Comparison of ENCODE assay signal across 1 cellular context in the genomic region with DNA sequence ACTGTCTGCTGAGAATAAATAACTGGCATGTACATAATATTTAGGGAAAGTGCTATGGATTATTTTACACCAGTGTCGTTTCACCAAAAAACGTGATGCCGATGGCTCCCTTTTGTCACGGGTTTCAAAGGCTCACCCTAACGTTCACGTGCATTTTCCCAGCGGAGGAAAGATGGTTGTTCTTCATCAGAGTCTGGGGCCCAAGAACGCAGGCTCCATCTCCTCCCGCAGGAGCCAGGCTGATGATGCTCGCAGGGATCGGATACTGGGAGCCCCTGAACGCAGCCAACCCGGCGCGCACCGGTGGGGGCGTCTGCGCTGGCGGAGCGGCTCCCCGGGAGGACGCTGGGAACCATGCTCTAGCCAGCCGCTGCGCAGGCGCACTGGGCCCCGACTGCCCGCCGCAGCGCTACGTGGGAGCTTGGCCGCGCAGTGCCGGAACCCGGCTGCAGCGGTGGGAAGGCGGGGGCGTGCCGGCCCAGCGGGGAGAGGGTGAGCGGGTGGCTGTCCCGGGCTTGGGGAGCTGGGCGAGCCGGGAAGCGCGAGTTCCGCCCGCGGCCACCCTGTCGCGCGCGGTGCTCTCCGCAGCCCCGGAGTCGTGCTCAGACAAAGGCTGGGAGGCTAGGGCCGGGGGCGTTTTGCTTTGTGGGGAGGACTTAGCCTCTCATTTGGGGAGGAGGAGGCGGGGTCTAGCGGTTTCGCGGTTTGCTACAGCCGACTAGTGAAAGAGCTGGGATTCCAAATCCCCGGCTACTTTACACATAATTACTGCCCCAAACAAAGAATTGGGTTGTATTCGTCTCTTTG.
TF ChIP-seq lines count a peak whose summit lies in the region.

Gene ZFP69B, plus strand, starts transcription at position 793 of the 807 bp plus-strand sequence. CDS start 486 bp downstream, outside the sequence.

TF ChIP-seq in HepG2, 621 proteins besides CTCF, POLR2A, EP300 and RAD21 (continued from another document and continues in another):
- TF ChIP-seq HINFP (CRISPR knock-in tag; IDR thresholded peaks at IDR 0.05; ENCODE audit: low read depth) (0 out of 2 replicates have a peak, but pooled peaks have one; percentile 35), YY1 (IDR thresholded peaks at IDR 0.05; ENCODE audit: insufficient read depth, insufficient replicate concordance, low read depth, low read length) (peak; percentile 76), KDM6A (CRISPR knock-in tag; IDR thresholded peaks at IDR 0.05; ENCODE audit: low read depth) (no peak), ZNF619 (CRISPR knock-in tag; IDR thresholded peaks at IDR 0.05) (peak; percentile 72; the same call in 1 of the 2 replicates), HBP1 (CRISPR knock-in tag; IDR thresholded peaks at IDR 0.05; ENCODE audit: low read depth) (peak; percentile 51; the same call in 1 of the 2 replicates), ISL2 (CRISPR knock-in tag; IDR thresholded peaks at IDR 0.05) (0 out of 2 replicates have a peak, but pooled peaks have one; percentile 31), POLR2AphosphoS5 (IDR thresholded peaks at IDR 0.05; ENCODE audit: low read depth, low read length) (peak; percentile 33), ZBTB4 (CRISPR knock-in tag; IDR thresholded peaks at IDR 0.05; ENCODE audit: borderline replicate concordance) (no peak), RNF2 (conservative IDR thresholded peaks at IDR 0.05; ENCODE audit: low read depth) (0 out of 2 replicates have a peak, but pooled peaks have one; percentile 38), NKX3-1 (CRISPR knock-in tag; IDR thresholded peaks at IDR 0.05) (0 out of 2 replicates have a peak, but pooled peaks have one; percentile 51), ZSCAN21 (CRISPR knock-in tag; IDR thresholded peaks at IDR 0.05; ENCODE audit: borderline replicate concordance) (peak; percentile 92), ZNF12 (CRISPR knock-in tag; IDR thresholded peaks at IDR 0.05) (peak; percentile 57; the same call in 1 of the 2 replicates), KLF15 (CRISPR knock-in tag; IDR thresholded peaks at IDR 0.05; ENCODE audit: borderline replicate concordance) (no peak), NR3C1 (CRISPR knock-in tag; IDR thresholded peaks at IDR 0.05) (no peak), ZFY (CRISPR knock-in tag; IDR thresholded peaks at IDR 0.05) (peak; percentile 77), FOXA1 (IDR thresholded peaks at IDR 0.05) (no peak), FOXA1 (CRISPR knock-in tag; IDR thresholded peaks at IDR 0.05) (peak; percentile 34; the same call in 1 of the 2 replicates), AHR (CRISPR knock-in tag; IDR thresholded peaks at IDR 0.05) (no peak), BRCA1 (CRISPR knock-in tag; IDR thresholded peaks at IDR 0.05) (no peak), ZNF660 (CRISPR knock-in tag; IDR thresholded peaks at IDR 0.05; ENCODE audit: borderline replicate concordance, low read depth) (no peak), ZNF572 (CRISPR knock-in tag; IDR thresholded peaks at IDR 0.05) (no peak), GATA4 (IDR thresholded peaks at IDR 0.05; ENCODE audit: borderline replicate concordance, low read depth) (no peak), ZNF644 (CRISPR knock-in tag; IDR thresholded peaks at IDR 0.05; ENCODE audit: low read depth) (no peak), GATAD2A (CRISPR knock-in tag; IDR thresholded peaks at IDR 0.05) (peak; percentile 39; the same call in 1 of the 2 replicates), REPIN1 (CRISPR knock-in tag; IDR thresholded peaks at IDR 0.05; ENCODE audit: borderline replicate concordance, low read depth) (peak; percentile 60; the same call in 1 of the 2 replicates), ZNF251 (CRISPR knock-in tag; IDR thresholded peaks at IDR 0.05) (no peak), ZNF484 (CRISPR knock-in tag; IDR thresholded peaks at IDR 0.05; ENCODE audit: borderline replicate concordance, low read depth) (no peak), CCAR2 (optimal IDR thresholded peaks at IDR 0.05; ENCODE audit: low read depth, low read length) (no peak), RARG (CRISPR knock-in tag; IDR thresholded peaks at IDR 0.05; ENCODE audit: low read depth) (0 out of 2 replicates have a peak, but pooled peaks have one; percentile 28), ZMYM2 (CRISPR knock-in tag; IDR thresholded peaks at IDR 0.05) (no peak)
- TF ChIP-seq, protein P1, sequence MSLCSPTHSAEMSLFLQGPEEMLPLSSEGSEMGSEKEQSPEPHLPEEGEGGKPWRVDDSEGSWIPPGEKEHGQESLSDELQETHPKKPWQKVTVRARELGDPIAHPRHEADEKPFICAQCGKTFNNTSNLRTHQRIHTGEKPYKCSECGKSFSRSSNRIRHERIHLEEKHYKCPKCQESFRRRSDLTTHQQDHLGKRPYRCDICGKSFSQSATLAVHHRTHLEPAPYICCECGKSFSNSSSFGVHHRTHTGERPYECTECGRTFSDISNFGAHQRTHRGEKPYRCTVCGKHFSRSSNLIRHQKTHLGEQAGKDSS (CRISPR knock-in tag; IDR thresholded peaks at IDR 0.05; ENCODE audit: borderline replicate concordance, low read depth): 0 out of 2 replicates have a peak, but pooled peaks have one; percentile 68
- TF ChIP-seq, protein P2, sequence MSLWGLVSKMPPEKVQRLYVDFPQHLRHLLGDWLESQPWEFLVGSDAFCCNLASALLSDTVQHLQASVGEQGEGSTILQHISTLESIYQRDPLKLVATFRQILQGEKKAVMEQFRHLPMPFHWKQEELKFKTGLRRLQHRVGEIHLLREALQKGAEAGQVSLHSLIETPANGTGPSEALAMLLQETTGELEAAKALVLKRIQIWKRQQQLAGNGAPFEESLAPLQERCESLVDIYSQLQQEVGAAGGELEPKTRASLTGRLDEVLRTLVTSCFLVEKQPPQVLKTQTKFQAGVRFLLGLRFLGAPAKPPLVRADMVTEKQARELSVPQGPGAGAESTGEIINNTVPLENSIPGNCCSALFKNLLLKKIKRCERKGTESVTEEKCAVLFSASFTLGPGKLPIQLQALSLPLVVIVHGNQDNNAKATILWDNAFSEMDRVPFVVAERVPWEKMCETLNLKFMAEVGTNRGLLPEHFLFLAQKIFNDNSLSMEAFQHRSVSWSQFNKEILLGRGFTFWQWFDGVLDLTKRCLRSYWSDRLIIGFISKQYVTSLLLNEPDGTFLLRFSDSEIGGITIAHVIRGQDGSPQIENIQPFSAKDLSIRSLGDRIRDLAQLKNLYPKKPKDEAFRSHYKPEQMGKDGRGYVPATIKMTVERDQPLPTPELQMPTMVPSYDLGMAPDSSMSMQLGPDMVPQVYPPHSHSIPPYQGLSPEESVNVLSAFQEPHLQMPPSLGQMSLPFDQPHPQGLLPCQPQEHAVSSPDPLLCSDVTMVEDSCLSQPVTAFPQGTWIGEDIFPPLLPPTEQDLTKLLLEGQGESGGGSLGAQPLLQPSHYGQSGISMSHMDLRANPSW (CRISPR knock-in tag; IDR thresholded peaks at IDR 0.05; ENCODE audit: borderline replicate concordance): no peak
- TF ChIP-seq, protein P3, sequence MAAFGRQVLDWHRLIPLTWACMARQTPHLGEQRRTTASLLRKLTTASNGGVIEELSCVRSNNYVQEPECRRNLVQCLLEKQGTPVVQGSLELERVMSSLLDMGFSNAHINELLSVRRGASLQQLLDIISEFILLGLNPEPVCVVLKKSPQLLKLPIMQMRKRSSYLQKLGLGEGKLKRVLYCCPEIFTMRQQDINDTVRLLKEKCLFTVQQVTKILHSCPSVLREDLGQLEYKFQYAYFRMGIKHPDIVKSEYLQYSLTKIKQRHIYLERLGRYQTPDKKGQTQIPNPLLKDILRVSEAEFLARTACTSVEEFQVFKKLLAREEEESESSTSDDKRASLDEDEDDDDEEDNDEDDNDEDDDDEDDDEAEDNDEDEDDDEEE (CRISPR knock-in tag; IDR thresholded peaks at IDR 0.05): no peak
- TF ChIP-seq, protein P4, sequence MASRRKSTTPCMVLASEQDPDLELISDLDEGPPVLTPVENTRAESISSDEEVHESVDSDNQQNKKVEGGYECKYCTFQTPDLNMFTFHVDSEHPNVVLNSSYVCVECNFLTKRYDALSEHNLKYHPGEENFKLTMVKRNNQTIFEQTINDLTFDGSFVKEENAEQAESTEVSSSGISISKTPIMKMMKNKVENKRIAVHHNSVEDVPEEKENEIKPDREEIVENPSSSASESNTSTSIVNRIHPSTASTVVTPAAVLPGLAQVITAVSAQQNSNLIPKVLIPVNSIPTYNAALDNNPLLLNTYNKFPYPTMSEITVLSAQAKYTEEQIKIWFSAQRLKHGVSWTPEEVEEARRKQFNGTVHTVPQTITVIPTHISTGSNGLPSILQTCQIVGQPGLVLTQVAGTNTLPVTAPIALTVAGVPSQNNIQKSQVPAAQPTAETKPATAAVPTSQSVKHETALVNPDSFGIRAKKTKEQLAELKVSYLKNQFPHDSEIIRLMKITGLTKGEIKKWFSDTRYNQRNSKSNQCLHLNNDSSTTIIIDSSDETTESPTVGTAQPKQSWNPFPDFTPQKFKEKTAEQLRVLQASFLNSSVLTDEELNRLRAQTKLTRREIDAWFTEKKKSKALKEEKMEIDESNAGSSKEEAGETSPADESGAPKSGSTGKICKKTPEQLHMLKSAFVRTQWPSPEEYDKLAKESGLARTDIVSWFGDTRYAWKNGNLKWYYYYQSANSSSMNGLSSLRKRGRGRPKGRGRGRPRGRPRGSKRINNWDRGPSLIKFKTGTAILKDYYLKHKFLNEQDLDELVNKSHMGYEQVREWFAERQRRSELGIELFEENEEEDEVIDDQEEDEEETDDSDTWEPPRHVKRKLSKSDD (CRISPR knock-in tag; IDR thresholded peaks at IDR 0.05; ENCODE audit: low read depth): peak; percentile 70; the same call in 1 of the 2 replicates
